1 cellular context compared by ENCODE assay signal in the genomic region with DNA sequence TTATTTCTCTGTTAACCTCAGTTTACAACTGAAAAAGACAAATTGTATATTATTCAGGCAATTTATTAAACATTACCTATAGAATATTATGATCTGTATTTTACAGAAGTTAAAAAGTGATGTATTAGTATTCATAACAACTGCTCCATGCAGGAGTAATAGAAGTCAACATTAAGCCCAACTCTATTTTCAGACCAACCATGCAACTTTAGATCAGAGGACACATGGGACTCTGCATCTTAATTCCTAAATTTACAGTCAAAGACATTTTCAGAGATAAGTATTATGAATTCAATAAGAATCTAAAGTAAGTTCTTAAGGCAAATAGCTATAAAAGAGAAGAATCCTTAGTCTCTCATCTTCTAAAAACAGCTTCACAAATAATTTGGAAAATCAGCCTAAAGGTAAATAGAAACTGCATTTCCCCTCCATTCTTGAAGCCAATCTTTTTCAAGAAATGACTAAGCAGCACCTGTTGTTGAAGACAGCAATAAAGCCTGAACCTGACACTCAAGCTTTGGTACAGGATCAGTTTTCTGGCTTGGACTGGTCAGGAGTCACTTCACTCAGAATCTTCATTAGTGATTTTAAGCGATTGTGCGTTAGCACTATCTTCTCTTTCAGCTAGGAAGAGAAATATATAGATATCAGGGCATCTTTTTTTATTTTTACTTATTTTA.
TF ChIP-seq lines count a peak whose summit lies in the region.

No MANE protein-coding gene starts in this region.

TF ChIP-seq in GM12878, 131 proteins besides CTCF, POLR2A, EP300 and RAD21:
- peak; percentile 86 for TF ChIP-seq JUNB (IDR thresholded peaks at IDR 0.05)
- TF ChIP-seq MTA3 (IDR thresholded peaks at IDR 0.05; ENCODE audit: borderline replicate concordance, low read length) = no peak
- peak; percentile 76; the same call in 1 of the 2 replicates for TF ChIP-seq IRF4 (IDR thresholded peaks at IDR 0.05; ENCODE audit: low read depth, low read length)
- TF ChIP-seq MYB (IDR thresholded peaks at IDR 0.05; ENCODE audit: borderline replicate concordance, low read depth, low read length) = no peak
- TF ChIP-seq, protein P1, sequence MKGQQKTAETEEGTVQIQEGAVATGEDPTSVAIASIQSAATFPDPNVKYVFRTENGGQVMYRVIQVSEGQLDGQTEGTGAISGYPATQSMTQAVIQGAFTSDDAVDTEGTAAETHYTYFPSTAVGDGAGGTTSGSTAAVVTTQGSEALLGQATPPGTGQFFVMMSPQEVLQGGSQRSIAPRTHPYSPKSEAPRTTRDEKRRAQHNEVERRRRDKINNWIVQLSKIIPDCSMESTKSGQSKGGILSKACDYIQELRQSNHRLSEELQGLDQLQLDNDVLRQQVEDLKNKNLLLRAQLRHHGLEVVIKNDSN (IDR thresholded peaks at IDR 0.05; ENCODE audit: borderline replicate concordance, extremely low read length, insufficient read depth, low read depth, low read length) = no peak
- peak; percentile 59; the same call in 1 of the 2 replicates for TF ChIP-seq TCF12 (IDR thresholded peaks at IDR 0.05; ENCODE audit: low read depth, low read length)
- no peak for TF ChIP-seq BRCA1 (IDR thresholded peaks at IDR 0.05; ENCODE audit: low read depth, low read length)
- no peak for TF ChIP-seq RAD51 (IDR thresholded peaks at IDR 0.05)
- no peak for TF ChIP-seq SPI1 (IDR thresholded peaks at IDR 0.05; ENCODE audit: borderline replicate concordance, insufficient read depth, low read depth, low read length)
- TF ChIP-seq TCF3 (IDR thresholded peaks at IDR 0.05; ENCODE audit: borderline replicate concordance, insufficient read depth, low read depth, low read length) = peak; percentile 62; the same call in 1 of the 2 replicates
- TF ChIP-seq RUNX3 (IDR thresholded peaks at IDR 0.05; ENCODE audit: low read length) = 0 out of 2 replicates have a peak, but pooled peaks have one; percentile 23
